1 cellular context compared by ENCODE assay signal in genomic region chr6:32617751-32618150, GRCh38.
A peak's percentile ranks its signal among the peaks of the same experiment; 100 is the strongest.
TF ChIP-seq lines count a peak whose summit lies in the region.

No MANE protein-coding gene starts in this region.

TF ChIP-seq in GM12878, 131 proteins besides CTCF, POLR2A, EP300 and RAD21:
- no peak for TF ChIP-seq POLR2AphosphoS2 (IDR thresholded peaks at IDR 0.05; ENCODE audit: low read depth, low read length)
- 0 out of 2 replicates have a peak, but pooled peaks have one; percentile 54 for TF ChIP-seq CBX5 (IDR thresholded peaks at IDR 0.05; ENCODE audit: low read depth)
- TF ChIP-seq ZBTB33 (IDR thresholded peaks at IDR 0.05): peak; percentile 57; the same call in 1 of the 2 replicates
- TF ChIP-seq JUNB (IDR thresholded peaks at IDR 0.05): no peak
- no peak for TF ChIP-seq CEBPB (IDR thresholded peaks at IDR 0.05; ENCODE audit: borderline replicate concordance in 1 of 2, low read depth in 2 of 2, low read length in 2 of 2)
- no peak for TF ChIP-seq GABPA (IDR thresholded peaks at IDR 0.05; ENCODE audit: low read depth)
- TF ChIP-seq MTA3 (IDR thresholded peaks at IDR 0.05; ENCODE audit: borderline replicate concordance, low read length): no peak
- no peak for TF ChIP-seq IRF5 (IDR thresholded peaks at IDR 0.05; ENCODE audit: borderline replicate concordance)
